Comparison of ENCODE assay signal across 16 cellular contexts in the genomic region with DNA sequence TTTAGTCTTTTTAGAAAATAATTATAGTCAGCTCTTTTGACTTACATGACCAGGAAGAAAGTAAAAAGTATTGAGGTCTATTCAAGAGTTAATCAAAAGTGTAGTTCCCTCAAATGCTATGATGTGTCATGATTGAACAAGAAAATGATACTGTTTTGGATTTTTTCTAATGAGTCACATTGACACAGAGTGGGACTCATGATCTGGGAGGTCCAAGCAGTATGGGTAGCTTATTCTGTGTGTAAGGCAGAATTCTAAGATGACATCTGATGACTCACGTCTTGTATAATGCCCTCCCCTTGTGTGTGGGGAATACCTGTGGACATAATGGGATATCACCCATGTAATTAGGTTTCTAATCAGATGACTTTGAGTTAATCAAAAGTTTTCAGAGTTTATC.
DNase-seq lines count a peak whose midpoint lies in the region; FAIRE-seq and TF ChIP-seq lines count a peak whose summit lies in the region.
"Had no signal": no experiment of that assay in that cellular context is flagged by ENCODE, and none has a peak within 500 bp of the region (broad histone marks: within the 10 kb centered on the region; RNA-seq: fewer than 3 reads in every experiment).

No MANE protein-coding gene starts in this region.

- FAIRE-seq in bronchial epithelial cell (lab: Jason Lieb, UNC), result no peak
- FAIRE-seq: HepG2 had no signal

- TF ChIP-seq CTCF in bronchial epithelial cell (IDR thresholded peaks at IDR 0.05; ENCODE audit: insufficient read depth, low read length, severe bottlenecking) (no peak), stomach (IDR thresholded peaks at IDR 0.05) (no peak), lower leg skin (IDR thresholded peaks at IDR 0.05) (no peak)

- H3K27me3 ChIP-seq in bronchial epithelial cell (ENCODE audit: control insufficient read depth, insufficient read depth, low read length) (no peaks in the 10 kb centered on the region), stomach (no peaks in the 10 kb centered on the region)
- H3K27me3 ChIP-seq: hepatocyte had no signal

- DNase-seq in EH (ENCODE audit: low read depth) (peak; percentile 64), HT1080 (ENCODE audit: low read depth) (peak; percentile 95), bronchial epithelial cell (ENCODE audit: low read depth) (peak; percentile 95), non-pigmented ciliary epithelial cell (ENCODE audit: low read depth) (peak; percentile 32), stomach (no peak), lower leg skin (ENCODE audit: low spot score in 2 of 2) (no peak), NCI-H526 (lab: John Stamatoyannopoulos, UW) (no peak)
- DNase-seq: activated CD8-positive, alpha-beta memory T cell treated with anti-CD3 and anti-CD28 coated beads, Interleukin-2, amount 50 U/mL, for 4 hours; anterior cingulate cortex; Calu3; left ventricle myocardium superior; natural killer cell; NCI-H1092 treated with DMSO at 0.1 percent for 48 hours; right cardiac atrium had no signal

- WGBS in stomach, 5 donors, result 72 to 83% (median 74%) methylated on average over 1 of the region's 1 CpG
- WGBS in lower leg skin, 2 donors, result 73 to 80% methylated on average over 1 of the region's 1 CpG

- no peak overlapping the region for H3K27ac ChIP-seq in stomach
- H3K27ac ChIP-seq: hepatocyte had no signal

- H3K36me3 ChIP-seq in bronchial epithelial cell (ENCODE audit: control insufficient read depth, insufficient read depth, low read length), result no peaks in the 10 kb centered on the region
- no peaks in the 10 kb centered on the region for H3K36me3 ChIP-seq in stomach

- no peaks in the 10 kb centered on the region for H3K9me3 ChIP-seq in stomach

- no peak for TF ChIP-seq EP300 in stomach (IDR thresholded peaks at IDR 0.05)

- intact Hi-C loops in stomach (cut with DNase I; ENCODE audit: low total_unique reads) (no loop called here), lower leg skin (cut with DNase I; ENCODE audit: low total_unique reads) (no loop called here)

- TF ChIP-seq POLR2A in stomach (IDR thresholded peaks at IDR 0.05), result no peak
- no peak for TF ChIP-seq POLR2A in lower leg skin (IDR thresholded peaks at IDR 0.05)

- H3K4me3 ChIP-seq in bronchial epithelial cell (ENCODE audit: low read depth, low read length) (no peak overlapping the region), stomach (no peak overlapping the region), lower leg skin (ENCODE audit: low read depth, poor library complexity, severe bottlenecking) (no peak overlapping the region)
- H3K4me3 ChIP-seq: hepatocyte had no signal

- H3K4me1 ChIP-seq in stomach, result no peaks in the 10 kb centered on the region

Comparison
In these comparisons a context has a peak if more than half of its experiments do, and no peak if none do; other contexts are left out.
1. DNase-seq: peak in EH (single experiment), HT1080 (single experiment), bronchial epithelial cell (single experiment) and non-pigmented ciliary epithelial cell (single experiment); none in stomach (single experiment), lower leg skin (0 of 2) and NCI-H526 (0 of 2).